14 cellular contexts compared by ENCODE assay signal in the genomic region with DNA sequence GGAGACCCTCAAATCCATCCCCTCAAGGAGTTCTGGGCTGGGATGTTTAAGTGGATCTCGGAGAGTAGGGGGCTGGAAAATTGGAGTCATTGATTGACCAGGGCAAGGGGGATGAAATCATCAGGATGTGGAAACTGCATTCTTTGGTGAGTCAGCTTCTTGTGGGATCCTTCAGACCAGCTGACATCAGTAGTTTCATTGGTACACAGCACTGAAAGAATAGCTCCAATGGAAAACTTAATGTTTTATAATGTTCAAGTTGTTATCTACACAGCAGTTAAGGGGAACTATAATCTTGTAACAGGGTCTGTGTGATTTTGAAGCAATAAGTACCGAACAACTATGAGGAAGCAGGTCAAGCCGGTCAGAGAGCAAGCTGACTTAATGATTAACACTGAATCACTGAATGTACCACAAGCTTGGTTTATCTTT.
DNase-seq lines count a peak whose midpoint lies in the region; ATAC-seq and TF ChIP-seq lines count a peak whose summit lies in the region.
"Had no signal": no experiment of that assay in that cellular context is flagged by ENCODE, and none has a peak within 500 bp of the region (broad histone marks: within the 10 kb centered on the region; RNA-seq: fewer than 3 reads in every experiment).

No MANE protein-coding gene starts in this region.

- H3K4me2 ChIP-seq in hepatocyte: no peak overlapping the region

- no peaks in the 10 kb centered on the region for H3K9me3 Mint-ChIP-seq in activated T-helper 17 cell treated with anti-CD3 and anti-CD28 coated beads, Interleukin-2, amount 50 U/mL, for 72 hours
- H3K9me3 Mint-ChIP-seq: activated CD8-positive, alpha-beta T cell treated with anti-CD3 and anti-CD28 coated beads for 36 hours; CD8-positive, alpha-beta T cell had no signal

- no peaks in the 10 kb centered on the region for H4K20me1 ChIP-seq in hepatocyte (ENCODE audit: insufficient read depth, poor library complexity, severe bottlenecking)

- H3K4me1 ChIP-seq in hepatocyte (ENCODE audit: insufficient read depth): no peaks in the 10 kb centered on the region

- no peaks in the 10 kb centered on the region for H3K36me3 ChIP-seq in hepatocyte (replicated peaks; ENCODE audit: insufficient read depth, low read depth)
- H3K36me3 ChIP-seq: thoracic aorta had no signal

- H3K27me3 ChIP-seq in hepatocyte: no peaks in the 10 kb centered on the region

- H3K4me3 ChIP-seq in hepatocyte: no peak overlapping the region
- H3K4me3 ChIP-seq: thoracic aorta had no signal

- H3K27ac ChIP-seq in hepatocyte: peak overlapping the region; percentile 90
- H3K27ac ChIP-seq: thoracic aorta had no signal

- WGBS in hepatocyte (ENCODE audit: low lambda C conversion rate, missing lambda C conversion rate): 58% methylated on average over 3 of the region's 3 CpGs

- peak; percentile 74 for ATAC-seq in activated T-helper 17 cell treated with anti-CD3 and anti-CD28 coated beads, Interleukin-2, amount 50 U/mL, for 72 hours (replicated peaks)
- ATAC-seq in HG03045 (IDR thresholded peaks at IDR 0.05; ENCODE audit: unreplicated experiment): no peak
- no peak for ATAC-seq in GM18520 (IDR thresholded peaks at IDR 0.05; ENCODE audit: unreplicated experiment)
- ATAC-seq: activated CD8-positive, alpha-beta T cell treated with anti-CD3 and anti-CD28 coated beads for 36 hours; CD8-positive, alpha-beta T cell had no signal

- H3K4me1 Mint-ChIP-seq in activated T-helper 17 cell treated with anti-CD3 and anti-CD28 coated beads, Interleukin-2, amount 50 U/mL, for 72 hours: peaks cover 5% of the 10 kb centered on the region

- H3K27me3 Mint-ChIP-seq in activated T-helper 17 cell treated with anti-CD3 and anti-CD28 coated beads, Interleukin-2, amount 50 U/mL, for 72 hours: no peaks in the 10 kb centered on the region
- H3K27me3 Mint-ChIP-seq: activated CD8-positive, alpha-beta T cell treated with anti-CD3 and anti-CD28 coated beads for 36 hours had no signal

- H3K9me3 ChIP-seq in hepatocyte (ENCODE audit: low read depth): no peaks in the 10 kb centered on the region
- H3K9me3 ChIP-seq: thoracic aorta had no signal

- peak; percentile 9 for DNase-seq in AG08396 (ENCODE audit: low spot score)
- DNase-seq in HK-2 (ENCODE audit: unreplicated experiment): peak; percentile 53
- DNase-seq in hepatocyte (ENCODE audit: low spot score): peak; percentile 45
- DNase-seq in NCI-H1694 treated with DMSO at 0.1 percent for 48 hours (lab: John Stamatoyannopoulos, UW): no peak
- DNase-seq in hypothalamus (lab: John Stamatoyannopoulos, UW): no peak
- DNase-seq: activated CD8-positive, alpha-beta T cell treated with anti-CD3 and anti-CD28 coated beads for 36 hours; caudate nucleus; CD8-positive, alpha-beta T cell; NCI-H146; stimulated activated CD4-positive, alpha-beta T cell treated with anti-CD3 and anti-CD28 coated beads, Interleukin-4, amount 100 ng/mL, for 1 hour had no signal

- peak overlapping the region; percentile 54 for H3K4me3 Mint-ChIP-seq in activated T-helper 17 cell treated with anti-CD3 and anti-CD28 coated beads, Interleukin-2, amount 50 U/mL, for 72 hours
- H3K4me3 Mint-ChIP-seq: activated CD8-positive, alpha-beta T cell treated with anti-CD3 and anti-CD28 coated beads for 36 hours; CD8-positive, alpha-beta T cell had no signal

- H3K36me3 Mint-ChIP-seq in activated T-helper 17 cell treated with anti-CD3 and anti-CD28 coated beads, Interleukin-2, amount 50 U/mL, for 72 hours (ENCODE audit: low read depth): peaks cover 5% of the 10 kb centered on the region

- no peaks in the 10 kb centered on the region for H3K9me2 ChIP-seq in hepatocyte (replicated peaks; ENCODE audit: insufficient read depth)

- peak overlapping the region; percentile 89 for H3K27ac Mint-ChIP-seq in activated T-helper 17 cell treated with anti-CD3 and anti-CD28 coated beads, Interleukin-2, amount 50 U/mL, for 72 hours
- H3K27ac Mint-ChIP-seq: activated CD8-positive, alpha-beta T cell treated with anti-CD3 and anti-CD28 coated beads for 36 hours; CD8-positive, alpha-beta T cell had no signal

- no peaks in the 10 kb centered on the region for H3K79me2 ChIP-seq in hepatocyte

- H2AFZ ChIP-seq in hepatocyte: no peak overlapping the region

- TF ChIP-seq CTCF in hepatocyte (IDR thresholded peaks at IDR 0.05; ENCODE audit: poor library complexity): no peak

Comparison
In these comparisons a context has a peak if more than half of its experiments do, and no peak if none do; other contexts are left out.
1. DNase-seq: peak in AG08396 (single experiment), HK-2 (single experiment) and hepatocyte (single experiment); none in NCI-H1694 treated with DMSO at 0.1 percent for 48 hours (single experiment) and hypothalamus (0 of 51).